ENCODE assay signal across 2 cellular contexts in genomic region chr16:1818204-1818872, GRCh38.
TF ChIP-seq lines count a peak whose summit lies in the region.

No MANE protein-coding gene starts in this region.

TF ChIP-seq in GM12878, 131 proteins besides CTCF, POLR2A, EP300 and RAD21:
- TF ChIP-seq SPI1 (IDR thresholded peaks at IDR 0.05; ENCODE audit: borderline replicate concordance, insufficient read depth, low read depth, low read length) (no peak), IRF4 (IDR thresholded peaks at IDR 0.05; ENCODE audit: low read depth, low read length) (no peak), CBX3 (IDR thresholded peaks at IDR 0.05; ENCODE audit: borderline replicate concordance, low read depth) (no peak), STAT3 (IDR thresholded peaks at IDR 0.05; ENCODE audit: low read depth, low read length) (no peak)

TF ChIP-seq in liver, 16 proteins besides CTCF, POLR2A, EP300 and RAD21:
- TF ChIP-seq RXRA (IDR thresholded peaks at IDR 0.05) (no peak), REST (IDR thresholded peaks at IDR 0.05) (no peak), TAF1 (conservative IDR thresholded peaks at IDR 0.05) (no peak), ATF3 (IDR thresholded peaks at IDR 0.05) (no peak), HNF4G (IDR thresholded peaks at IDR 0.05) (no peak), FOXA2 (IDR thresholded peaks at IDR 0.05) (no peak), SP1 (IDR thresholded peaks at IDR 0.05) (no peak), MAX (IDR thresholded peaks at IDR 0.05) (no peak), NR2F2 (IDR thresholded peaks at IDR 0.05) (no peak), FOXA1 (IDR thresholded peaks at IDR 0.05) (no peak), ZBTB33 (IDR thresholded peaks at IDR 0.05) (no peak), EGR1 (IDR thresholded peaks at IDR 0.05; ENCODE audit: low read depth in 2 of 2) (no peak), HNF4A (conservative IDR thresholded peaks at IDR 0.05) (no peak), GABPA (IDR thresholded peaks at IDR 0.05 in 1 of 2, conservative IDR thresholded peaks at IDR 0.05 in 1 of 2) (no peak), JUND (IDR thresholded peaks at IDR 0.05) (no peak), YY1 (IDR thresholded peaks at IDR 0.05) (no peak)
